In the genomic region with DNA sequence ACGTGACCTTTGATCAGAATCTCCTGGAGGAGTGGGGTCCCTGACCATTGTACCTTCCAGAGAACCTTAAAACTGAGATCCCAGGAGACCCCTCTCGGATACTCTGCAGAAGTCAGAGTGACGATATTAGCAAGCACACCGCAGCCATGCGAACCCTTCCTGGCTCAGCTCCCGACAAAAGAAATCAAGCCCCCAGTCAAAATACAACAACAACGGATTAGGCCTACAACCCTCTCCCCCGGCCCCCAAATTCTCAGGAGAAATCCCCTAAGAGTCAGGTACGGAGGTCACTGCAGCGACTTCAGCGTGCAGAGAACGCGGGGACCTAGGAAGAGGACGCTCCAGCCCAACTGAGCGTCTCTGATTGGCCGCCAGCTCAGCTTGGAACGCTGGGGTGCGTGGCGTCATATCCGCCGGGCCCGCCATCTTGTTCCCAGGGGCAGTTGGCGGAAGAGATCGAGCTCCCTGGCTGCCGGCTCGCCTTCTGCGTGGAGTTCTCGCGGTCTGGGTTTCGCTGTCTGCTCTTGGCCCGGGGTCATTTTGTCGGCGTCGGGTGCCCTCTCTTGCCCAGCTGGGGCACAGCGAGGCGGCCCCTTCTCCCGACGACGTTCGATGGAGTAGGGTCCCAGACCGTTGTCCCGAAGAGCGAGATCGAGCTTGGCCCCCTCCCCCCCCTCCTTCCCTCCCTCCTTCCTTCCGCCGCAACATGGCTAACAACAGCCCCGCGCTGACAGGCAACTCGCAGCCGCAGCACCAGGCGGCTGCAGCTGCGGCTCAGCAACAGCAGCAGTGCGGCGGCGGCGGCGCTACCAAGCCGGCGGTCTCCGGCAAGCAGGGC, we compare ENCODE assay signal across 1 cellular context.
A peak's percentile ranks its signal among the peaks of the same experiment; 100 is the strongest.
TF ChIP-seq lines count a peak whose summit lies in the region.

Gene PRPF38B, plus strand, starts transcription at position 425 of the 838 bp plus-strand sequence. Its CDS starts 282 bp downstream, at position 707.

TF ChIP-seq in K562, 482 proteins besides CTCF, POLR2A, EP300 and RAD21 (continued from another document and continues in another):
- TF ChIP-seq ZNF407 (IDR thresholded peaks at IDR 0.05; ENCODE audit: low read depth), result 0 out of 2 replicates have a peak, but pooled peaks have one; percentile 20
- no peak for TF ChIP-seq RBM15 (IDR thresholded peaks at IDR 0.05; ENCODE audit: insufficient read depth, low read length)
- TF ChIP-seq AFF1 (IDR thresholded peaks at IDR 0.05; ENCODE audit: low read depth in 1 of 2, partially characterized antibody in 2 of 2), result peak in 1 of 2 experiments; percentile 50
- TF ChIP-seq ZNF143 (CRISPR knock-in tag; IDR thresholded peaks at IDR 0.05), result no peak; the same call in 1 of the 2 replicates
- TF ChIP-seq ATF3 (IDR thresholded peaks at IDR 0.05), result peak; percentile 69
- no peak for TF ChIP-seq ATF3 (CRISPR knock-in tag; conservative IDR thresholded peaks at IDR 0.05)
- no peak for TF ChIP-seq NCOA4 (IDR thresholded peaks at IDR 0.05; ENCODE audit: partially characterized antibody)
- no peak for TF ChIP-seq NR2F6 (CRISPR knock-in tag; IDR thresholded peaks at IDR 0.05)
- peak; percentile 31; the same call in 1 of the 2 replicates for TF ChIP-seq DIDO1 (tag; IDR thresholded peaks at IDR 0.05; ENCODE audit: low read depth)
- 0 out of 2 replicates have a peak, but pooled peaks have one; percentile 26 for TF ChIP-seq TARDBP (IDR thresholded peaks at IDR 0.05)
- peak; percentile 17; the same call in 1 of the 2 replicates for TF ChIP-seq RAD51 (IDR thresholded peaks at IDR 0.05; ENCODE audit: borderline replicate concordance, low read depth)
- TF ChIP-seq TRIM25 (IDR thresholded peaks at IDR 0.05; ENCODE audit: borderline replicate concordance), result peak; percentile 88
- 0 out of 2 replicates have a peak, but pooled peaks have one; percentile 37 for TF ChIP-seq ZNF12 (CRISPR knock-in tag; IDR thresholded peaks at IDR 0.05)
- TF ChIP-seq GATAD2A (IDR thresholded peaks at IDR 0.05), result 0 out of 2 replicates have a peak, but pooled peaks have one; percentile 28
- no peak for TF ChIP-seq WHSC1 (IDR thresholded peaks at IDR 0.05; ENCODE audit: low read length)
- no peak for TF ChIP-seq CGGBP1 (CRISPR knock-in tag; IDR thresholded peaks at IDR 0.05)
- TF ChIP-seq, protein P1, sequence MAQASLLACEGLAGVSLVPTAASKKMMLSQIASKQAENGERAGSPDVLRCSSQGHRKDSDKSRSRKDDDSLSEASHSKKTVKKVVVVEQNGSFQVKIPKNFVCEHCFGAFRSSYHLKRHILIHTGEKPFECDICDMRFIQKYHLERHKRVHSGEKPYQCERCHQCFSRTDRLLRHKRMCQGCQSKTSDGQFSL (CRISPR knock-in tag; IDR thresholded peaks at IDR 0.05), result peak; percentile 92
- TF ChIP-seq, protein P1 (tag; IDR thresholded peaks at IDR 0.05), result peak in 1 of 2 experiments; percentile 85; a peak in 2 of 4 replicates
- 0 out of 4 replicates have a peak, but pooled peaks of 1 of the 2 experiments have one; percentile 38 for TF ChIP-seq CSDE1 (IDR thresholded peaks at IDR 0.05)
- TF ChIP-seq ERF (CRISPR knock-in tag; IDR thresholded peaks at IDR 0.05), result no peak; the same call in 1 of the 2 replicates
- no peak for TF ChIP-seq MEF2A (IDR thresholded peaks at IDR 0.05; ENCODE audit: control insufficient read depth, low read depth, low read length)
- TF ChIP-seq NKRF (IDR thresholded peaks at IDR 0.05; ENCODE audit: borderline replicate concordance), result peak; percentile 59
- TF ChIP-seq FOSL1 (tag; conservative IDR thresholded peaks at IDR 0.05), result peak; percentile 32; the same call in 1 of the 2 replicates
- TF ChIP-seq EGR1 (conservative IDR thresholded peaks at IDR 0.05), result no peak
- TF ChIP-seq FOXP4 (CRISPR knock-in tag; IDR thresholded peaks at IDR 0.05; ENCODE audit: borderline replicate concordance), result no peak; the same call in 1 of the 2 replicates
- TF ChIP-seq RFX1 (IDR thresholded peaks at IDR 0.05), result no peak
- no peak; the same call in 1 of the 2 replicates for TF ChIP-seq SREBF1 (IDR thresholded peaks at IDR 0.05; ENCODE audit: borderline replicate concordance, low read depth, low read length)
- 0 out of 2 replicates have a peak, but pooled peaks have one; percentile 11 for TF ChIP-seq OTX1 (CRISPR knock-in tag; IDR thresholded peaks at IDR 0.05)
- peak; percentile 76 for TF ChIP-seq CTBP1 (IDR thresholded peaks at IDR 0.05; ENCODE audit: borderline replicate concordance)
- no peak for TF ChIP-seq KLF16 (IDR thresholded peaks at IDR 0.05)
